Comparison of ENCODE assay signal across 2 cellular contexts in the genomic region with DNA sequence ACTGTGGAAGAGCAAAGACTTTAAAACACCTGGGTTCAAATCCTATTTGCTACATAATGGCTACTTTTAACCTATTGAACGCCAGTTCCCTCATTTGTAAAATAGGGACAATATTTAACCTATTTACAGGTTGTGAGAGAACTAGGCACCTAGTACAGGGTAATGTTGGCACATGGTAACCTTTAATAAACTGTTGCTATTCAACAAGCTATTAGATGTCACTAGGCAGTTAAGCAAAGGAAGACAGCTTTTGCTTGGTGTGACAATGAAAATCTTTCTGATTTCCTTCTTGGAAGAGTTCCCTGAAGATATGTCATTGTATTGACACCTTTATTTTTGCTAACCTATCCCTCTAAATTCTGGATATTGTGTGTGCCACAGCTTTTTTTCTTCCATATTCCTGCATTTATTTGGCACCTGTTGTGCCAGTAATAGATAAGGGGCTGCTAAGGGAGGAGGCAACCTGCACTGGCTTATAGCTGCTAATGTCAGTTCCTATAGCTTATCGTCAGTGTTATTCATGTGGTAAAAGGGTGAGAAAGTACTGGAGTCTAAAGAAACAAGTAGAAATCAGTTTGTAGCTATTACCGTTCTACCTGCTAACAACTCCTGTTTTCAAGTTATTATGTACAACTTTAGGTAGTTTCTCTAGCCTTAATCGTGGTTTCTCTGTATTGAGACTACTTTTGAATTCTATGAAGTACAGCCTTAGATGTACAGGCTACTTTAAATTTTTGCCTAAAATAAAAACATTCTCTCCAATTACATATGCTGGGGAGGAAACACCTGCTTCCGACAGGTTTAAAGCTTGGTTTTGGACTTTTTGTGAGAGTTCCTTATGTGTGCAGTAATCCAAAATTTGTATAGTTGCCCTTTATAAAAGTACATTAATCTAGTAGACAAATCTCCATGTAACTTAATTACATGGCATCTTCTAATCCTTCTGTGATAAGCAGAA.
TF ChIP-seq lines count a peak whose summit lies in the region.

No MANE protein-coding gene starts in this region.

TF ChIP-seq in HCT116, 20 proteins besides CTCF, POLR2A, EP300 and RAD21:
- no peak for TF ChIP-seq SIN3A (IDR thresholded peaks at IDR 0.05; ENCODE audit: low read depth)
- TF ChIP-seq TCF7L2 (IDR thresholded peaks at IDR 0.05; ENCODE audit: borderline replicate concordance, extremely low read depth, insufficient read depth, insufficient read length) = no peak
- TF ChIP-seq, protein P1, sequence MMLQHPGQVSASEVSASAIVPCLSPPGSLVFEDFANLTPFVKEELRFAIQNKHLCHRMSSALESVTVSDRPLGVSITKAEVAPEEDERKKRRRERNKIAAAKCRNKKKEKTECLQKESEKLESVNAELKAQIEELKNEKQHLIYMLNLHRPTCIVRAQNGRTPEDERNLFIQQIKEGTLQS (IDR thresholded peaks at IDR 0.05) = no peak
- TF ChIP-seq, protein P2, sequence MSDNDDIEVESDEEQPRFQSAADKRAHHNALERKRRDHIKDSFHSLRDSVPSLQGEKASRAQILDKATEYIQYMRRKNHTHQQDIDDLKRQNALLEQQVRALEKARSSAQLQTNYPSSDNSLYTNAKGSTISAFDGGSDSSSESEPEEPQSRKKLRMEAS (IDR thresholded peaks at IDR 0.05) = no peak
- TF ChIP-seq, protein P3, sequence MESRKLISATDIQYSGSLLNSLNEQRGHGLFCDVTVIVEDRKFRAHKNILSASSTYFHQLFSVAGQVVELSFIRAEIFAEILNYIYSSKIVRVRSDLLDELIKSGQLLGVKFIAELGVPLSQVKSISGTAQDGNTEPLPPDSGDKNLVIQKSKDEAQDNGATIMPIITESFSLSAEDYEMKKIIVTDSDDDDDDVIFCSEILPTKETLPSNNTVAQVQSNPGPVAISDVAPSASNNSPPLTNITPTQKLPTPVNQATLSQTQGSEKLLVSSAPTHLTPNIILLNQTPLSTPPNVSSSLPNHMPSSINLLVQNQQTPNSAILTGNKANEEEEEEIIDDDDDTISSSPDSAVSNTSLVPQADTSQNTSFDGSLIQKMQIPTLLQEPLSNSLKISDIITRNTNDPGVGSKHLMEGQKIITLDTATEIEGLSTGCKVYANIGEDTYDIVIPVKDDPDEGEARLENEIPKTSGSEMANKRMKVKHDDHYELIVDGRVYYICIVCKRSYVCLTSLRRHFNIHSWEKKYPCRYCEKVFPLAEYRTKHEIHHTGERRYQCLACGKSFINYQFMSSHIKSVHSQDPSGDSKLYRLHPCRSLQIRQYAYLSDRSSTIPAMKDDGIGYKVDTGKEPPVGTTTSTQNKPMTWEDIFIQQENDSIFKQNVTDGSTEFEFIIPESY (IDR thresholded peaks at IDR 0.05; ENCODE audit: extremely low read depth, insufficient replicate concordance, low read length) = no peak
- TF ChIP-seq ZNF274 (IDR thresholded peaks at IDR 0.05; ENCODE audit: low read depth, low read length) = no peak
- TF ChIP-seq SP1 (IDR thresholded peaks at IDR 0.05; ENCODE audit: low read depth) = no peak
- no peak for TF ChIP-seq EGR1 (IDR thresholded peaks at IDR 0.05; ENCODE audit: low read depth)
- no peak for TF ChIP-seq EZH2 (IDR thresholded peaks at IDR 0.05)
- TF ChIP-seq JUND (IDR thresholded peaks at IDR 0.05) = no peak
- TF ChIP-seq FOSL1 (IDR thresholded peaks at IDR 0.05; ENCODE audit: low read depth) = no peak
- no peak for TF ChIP-seq ELF1 (IDR thresholded peaks at IDR 0.05; ENCODE audit: borderline replicate concordance, low read depth)
- TF ChIP-seq ZFX (IDR thresholded peaks at IDR 0.05) = no peak
- no peak for TF ChIP-seq POLR2AphosphoS5 (IDR thresholded peaks at IDR 0.05; ENCODE audit: low read depth, low read length)
- TF ChIP-seq YY1 (IDR thresholded peaks at IDR 0.05; ENCODE audit: extremely low read depth, insufficient replicate concordance, low read depth, low read length) = no peak
- no peak for TF ChIP-seq CEBPB (IDR thresholded peaks at IDR 0.05; ENCODE audit: low read depth)
- TF ChIP-seq, protein P4, sequence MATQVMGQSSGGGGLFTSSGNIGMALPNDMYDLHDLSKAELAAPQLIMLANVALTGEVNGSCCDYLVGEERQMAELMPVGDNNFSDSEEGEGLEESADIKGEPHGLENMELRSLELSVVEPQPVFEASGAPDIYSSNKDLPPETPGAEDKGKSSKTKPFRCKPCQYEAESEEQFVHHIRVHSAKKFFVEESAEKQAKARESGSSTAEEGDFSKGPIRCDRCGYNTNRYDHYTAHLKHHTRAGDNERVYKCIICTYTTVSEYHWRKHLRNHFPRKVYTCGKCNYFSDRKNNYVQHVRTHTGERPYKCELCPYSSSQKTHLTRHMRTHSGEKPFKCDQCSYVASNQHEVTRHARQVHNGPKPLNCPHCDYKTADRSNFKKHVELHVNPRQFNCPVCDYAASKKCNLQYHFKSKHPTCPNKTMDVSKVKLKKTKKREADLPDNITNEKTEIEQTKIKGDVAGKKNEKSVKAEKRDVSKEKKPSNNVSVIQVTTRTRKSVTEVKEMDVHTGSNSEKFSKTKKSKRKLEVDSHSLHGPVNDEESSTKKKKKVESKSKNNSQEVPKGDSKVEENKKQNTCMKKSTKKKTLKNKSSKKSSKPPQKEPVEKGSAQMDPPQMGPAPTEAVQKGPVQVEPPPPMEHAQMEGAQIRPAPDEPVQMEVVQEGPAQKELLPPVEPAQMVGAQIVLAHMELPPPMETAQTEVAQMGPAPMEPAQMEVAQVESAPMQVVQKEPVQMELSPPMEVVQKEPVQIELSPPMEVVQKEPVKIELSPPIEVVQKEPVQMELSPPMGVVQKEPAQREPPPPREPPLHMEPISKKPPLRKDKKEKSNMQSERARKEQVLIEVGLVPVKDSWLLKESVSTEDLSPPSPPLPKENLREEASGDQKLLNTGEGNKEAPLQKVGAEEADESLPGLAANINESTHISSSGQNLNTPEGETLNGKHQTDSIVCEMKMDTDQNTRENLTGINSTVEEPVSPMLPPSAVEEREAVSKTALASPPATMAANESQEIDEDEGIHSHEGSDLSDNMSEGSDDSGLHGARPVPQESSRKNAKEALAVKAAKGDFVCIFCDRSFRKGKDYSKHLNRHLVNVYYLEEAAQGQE (IDR thresholded peaks at IDR 0.05; ENCODE audit: low read depth) = no peak

TF ChIP-seq in HepG2, 621 proteins besides CTCF, POLR2A, EP300 and RAD21:
- TF ChIP-seq PAWR (CRISPR knock-in tag; IDR thresholded peaks at IDR 0.05; ENCODE audit: borderline replicate concordance) = no peak
- TF ChIP-seq, protein P5, sequence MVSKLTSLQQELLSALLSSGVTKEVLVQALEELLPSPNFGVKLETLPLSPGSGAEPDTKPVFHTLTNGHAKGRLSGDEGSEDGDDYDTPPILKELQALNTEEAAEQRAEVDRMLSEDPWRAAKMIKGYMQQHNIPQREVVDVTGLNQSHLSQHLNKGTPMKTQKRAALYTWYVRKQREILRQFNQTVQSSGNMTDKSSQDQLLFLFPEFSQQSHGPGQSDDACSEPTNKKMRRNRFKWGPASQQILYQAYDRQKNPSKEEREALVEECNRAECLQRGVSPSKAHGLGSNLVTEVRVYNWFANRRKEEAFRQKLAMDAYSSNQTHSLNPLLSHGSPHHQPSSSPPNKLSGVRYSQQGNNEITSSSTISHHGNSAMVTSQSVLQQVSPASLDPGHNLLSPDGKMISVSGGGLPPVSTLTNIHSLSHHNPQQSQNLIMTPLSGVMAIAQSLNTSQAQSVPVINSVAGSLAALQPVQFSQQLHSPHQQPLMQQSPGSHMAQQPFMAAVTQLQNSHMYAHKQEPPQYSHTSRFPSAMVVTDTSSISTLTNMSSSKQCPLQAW (CRISPR knock-in tag; IDR thresholded peaks at IDR 0.05) = no peak
- TF ChIP-seq RBM22 (optimal IDR thresholded peaks at IDR 0.05; ENCODE audit: low read length) = peak; percentile 3
